Comparison of ENCODE assay signal across 1 cellular context in genomic region chr2:204434660-204435462, GRCh38.
A peak's percentile ranks its signal among the peaks of the same experiment; 100 is the strongest.
TF ChIP-seq lines count a peak whose summit lies in the region.

No MANE protein-coding gene starts in this region.

TF ChIP-seq in K562, 482 proteins besides CTCF, POLR2A, EP300 and RAD21 (continued from another document):
- 0 out of 2 replicates have a peak, but pooled peaks have one; percentile 13 for TF ChIP-seq ATF3 (IDR thresholded peaks at IDR 0.05)
- TF ChIP-seq ATF3 (CRISPR knock-in tag; conservative IDR thresholded peaks at IDR 0.05), result no peak
- 0 out of 2 replicates have a peak, but pooled peaks have one; percentile 29 for TF ChIP-seq NFRKB (IDR thresholded peaks at IDR 0.05; ENCODE audit: low read depth)
- no peak for TF ChIP-seq ZNF431 (CRISPR knock-in tag; IDR thresholded peaks at IDR 0.05)
- TF ChIP-seq SOX6 (IDR thresholded peaks at IDR 0.05), result 0 out of 2 replicates have a peak, but pooled peaks have one; percentile 46
- peak; percentile 84 for TF ChIP-seq ARID1B (IDR thresholded peaks at IDR 0.05)
- TF ChIP-seq JUND (IDR thresholded peaks at IDR 0.05; ENCODE audit: borderline replicate concordance, low read depth, low read length), result 0 out of 2 replicates have a peak, but pooled peaks have one; percentile 6
- TF ChIP-seq JUND (tag; IDR thresholded peaks at IDR 0.05; ENCODE audit: borderline replicate concordance, low read depth, low read length), result peak; percentile 44; the same call in 2 of the 3 replicates
- peak; percentile 58 to 70; a peak in 3 of 4 replicates for TF ChIP-seq TRIM24 (IDR thresholded peaks at IDR 0.05)
- no peak for TF ChIP-seq HDAC8 (tag; IDR thresholded peaks at IDR 0.05)
- peak; percentile 75 for TF ChIP-seq MEF2D (tag; conservative IDR thresholded peaks at IDR 0.05; ENCODE audit: low read depth)
- peak; percentile 75; the same call in 1 of the 2 replicates for TF ChIP-seq NCOA1 (IDR thresholded peaks at IDR 0.05; ENCODE audit: low read depth)
- TF ChIP-seq VEZF1 (CRISPR knock-in tag; IDR thresholded peaks at IDR 0.05), result peak; percentile 5; the same call in 1 of the 2 replicates
- TF ChIP-seq MAFG (tag; conservative IDR thresholded peaks at IDR 0.05), result peak; percentile 64; the same call in 1 of the 2 replicates
- TF ChIP-seq TBL1XR1 (IDR thresholded peaks at IDR 0.05; ENCODE audit: low read length in 2 of 2), result peak in 1 of 2 experiments; percentile 57; a peak in 1 of 4 replicates
- TF ChIP-seq ESRRA (IDR thresholded peaks at IDR 0.05; ENCODE audit: borderline replicate concordance, low read depth), result peak; percentile 42; the same call in 1 of the 2 replicates
- TF ChIP-seq ZNF644 (tag; IDR thresholded peaks at IDR 0.05; ENCODE audit: low read depth), result peak; percentile 21; the same call in 1 of the 2 replicates
- TF ChIP-seq ZNF639 (CRISPR knock-in tag; conservative IDR thresholded peaks at IDR 0.05 in 1 of 2, IDR thresholded peaks at IDR 0.05 in 1 of 2), result peak in 1 of 2 experiments; percentile 51; a peak in 1 of 4 replicates
- TF ChIP-seq KAT8 (IDR thresholded peaks at IDR 0.05; ENCODE audit: low read depth), result no peak
- peak; percentile 44; the same call in 1 of the 2 replicates for TF ChIP-seq KLF16 (IDR thresholded peaks at IDR 0.05)
- no peak for TF ChIP-seq CLOCK (CRISPR knock-in tag; IDR thresholded peaks at IDR 0.05; ENCODE audit: borderline replicate concordance)
- TF ChIP-seq MAFF (IDR thresholded peaks at IDR 0.05; ENCODE audit: low read length), result peak; percentile 9; the same call in 1 of the 2 replicates
- peak; percentile 62; the same call in 1 of the 2 replicates for TF ChIP-seq LEF1 (IDR thresholded peaks at IDR 0.05)
- TF ChIP-seq ZNF766 (CRISPR knock-in tag; conservative IDR thresholded peaks at IDR 0.05), result 0 out of 2 replicates have a peak, but pooled peaks have one; percentile 16
- no peak for TF ChIP-seq BHLHE40 (IDR thresholded peaks at IDR 0.05; ENCODE audit: low read length)
- TF ChIP-seq POLR2G (IDR thresholded peaks at IDR 0.05; ENCODE audit: low read depth, low read length), result no peak
- peak; percentile 55 for TF ChIP-seq NFE2 (IDR thresholded peaks at IDR 0.05; ENCODE audit: low read depth)
- peak; percentile 70 for TF ChIP-seq CBFA2T2 (conservative IDR thresholded peaks at IDR 0.05)
- TF ChIP-seq THRB (CRISPR knock-in tag; conservative IDR thresholded peaks at IDR 0.05), result no peak
- TF ChIP-seq SMARCC2 (IDR thresholded peaks at IDR 0.05; ENCODE audit: low read depth), result 0 out of 2 replicates have a peak, but pooled peaks have one; percentile 52
- no peak for TF ChIP-seq PBX2 (CRISPR knock-in tag; IDR thresholded peaks at IDR 0.05; ENCODE audit: low read depth)
- peak; percentile 58 for TF ChIP-seq PBX2 (tag; conservative IDR thresholded peaks at IDR 0.05; ENCODE audit: low read depth)
- peak; percentile 80 for TF ChIP-seq NCOR1 (IDR thresholded peaks at IDR 0.05)
- no peak for TF ChIP-seq PREB (CRISPR knock-in tag; IDR thresholded peaks at IDR 0.05)
- TF ChIP-seq THRA (IDR thresholded peaks at IDR 0.05), result peak; percentile 71
- TF ChIP-seq ZNF316 (IDR thresholded peaks at IDR 0.05), result peak; percentile 56; the same call in 1 of the 2 replicates
